Comparison of ENCODE assay signal across 12 cellular contexts in the genomic region with DNA sequence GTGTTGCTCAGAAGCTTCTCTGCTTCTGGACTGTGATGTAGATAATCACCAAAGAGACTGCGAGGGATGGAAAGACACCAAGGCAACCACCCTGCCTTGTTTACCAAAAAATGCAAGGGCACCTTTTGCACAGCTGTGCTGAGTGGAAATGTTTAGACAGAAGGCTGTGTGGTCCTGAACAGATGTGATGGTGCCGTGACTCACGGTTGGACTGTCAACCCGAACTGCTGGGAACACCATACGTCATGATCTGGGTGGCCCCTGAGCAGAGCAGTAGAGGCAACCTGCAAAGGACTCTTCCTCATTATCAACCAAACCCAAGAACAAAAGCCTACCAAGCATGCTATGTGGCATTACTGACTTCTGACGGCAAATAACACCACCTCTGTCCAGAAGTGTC.
DNase-seq lines count a peak whose midpoint lies in the region; ATAC-seq and TF ChIP-seq lines count a peak whose summit lies in the region.
"Had no signal": no experiment of that assay in that cellular context is flagged by ENCODE, and none has a peak within 500 bp of the region (broad histone marks: within the 10 kb centered on the region; RNA-seq: fewer than 3 reads in every experiment).

No MANE protein-coding gene starts in this region.

- CTCF ChIA-PET in activated CD4-positive, alpha-beta memory T cell treated with anti-CD3 and anti-CD28 coated beads for 36 hours (lab: Charles Lee), result no interaction called here
- CTCF ChIA-PET in activated CD4-positive, alpha-beta memory T cell treated with anti-CD3 and anti-CD28 coated beads, Interleukin-2, amount 10 ng/mL, durations not matched to agents 7 days and 5 days (lab: Charles Lee), result no interaction called here

- intact Hi-C loops in activated CD4-positive, alpha-beta memory T cell treated with anti-CD3 and anti-CD28 coated beads for 36 hours (cut with micrococcal nuclease), result no loop called here
- intact Hi-C loops in activated CD4-positive, alpha-beta T cell treated with anti-CD3 and anti-CD28 coated beads, Interleukin-2, amount 10 ng/mL, durations not matched to agents 24 days and 14 days (cut with micrococcal nuclease), result no loop called here
- intact Hi-C loops in mucosa of descending colon (cut with DNase I, micrococcal nuclease) (no loop called here), spleen (cut with DNase I; ENCODE audit: low total_unique reads) (no loop called here)

- H3K9me3 Mint-ChIP-seq in activated CD4-positive, alpha-beta memory T cell treated with anti-CD3 and anti-CD28 coated beads for 36 hours, result no peaks in the 10 kb centered on the region
- H3K9me3 Mint-ChIP-seq in activated CD4-positive, alpha-beta memory T cell treated with anti-CD3 and anti-CD28 coated beads, Interleukin-2, amount 10 ng/mL, durations not matched to agents 7 days and 5 days, result peaks cover 2% of the 10 kb centered on the region
- H3K9me3 Mint-ChIP-seq in activated CD4-positive, alpha-beta T cell treated with anti-CD3 and anti-CD28 coated beads, Interleukin-2, amount 10 ng/mL, durations not matched to agents 24 days and 14 days, result peaks cover 5% of the 10 kb centered on the region

- H3K4me1 ChIP-seq in mucosa of descending colon (ENCODE audit: low read depth) (no peaks in the 10 kb centered on the region), spleen (peaks cover 0 to 3% (median 0%) of the 10 kb centered on the region in 6 donors)
- H3K4me1 ChIP-seq: uterus had no signal

- H3K4me3 ChIP-seq in mucosa of descending colon (no peak overlapping the region), spleen (no peak overlapping the region)
- H3K4me3 ChIP-seq: PC-9, uterus had no signal

- TF ChIP-seq CTCF in mucosa of descending colon (IDR thresholded peaks at IDR 0.05), result no peak
- TF ChIP-seq CTCF in spleen (IDR thresholded peaks at IDR 0.05 in 8 of 11, conservative IDR thresholded peaks at IDR 0.05 in 3 of 11), result no peak

- no peaks in the 10 kb centered on the region for H3K27me3 ChIP-seq in spleen (replicated peaks in 1 of 7)
- H3K27me3 ChIP-seq: uterus had no signal

- H3K9me3 ChIP-seq in mucosa of descending colon (no peaks in the 10 kb centered on the region), spleen (no peaks in the 10 kb centered on the region)
- H3K9me3 ChIP-seq: uterus had no signal

- WGBS in spleen, 5 donors, result 62 to 79% (median 69%) methylated on average over 6 of the region's 6 CpGs

- no peaks in the 10 kb centered on the region for H3K27me3 Mint-ChIP-seq in activated CD4-positive, alpha-beta memory T cell treated with anti-CD3 and anti-CD28 coated beads for 36 hours
- no peaks in the 10 kb centered on the region for H3K27me3 Mint-ChIP-seq in activated CD4-positive, alpha-beta memory T cell treated with anti-CD3 and anti-CD28 coated beads, Interleukin-2, amount 10 ng/mL, durations not matched to agents 7 days and 5 days
- no peaks in the 10 kb centered on the region for H3K27me3 Mint-ChIP-seq in activated CD4-positive, alpha-beta T cell treated with anti-CD3 and anti-CD28 coated beads, Interleukin-2, amount 10 ng/mL, durations not matched to agents 24 days and 14 days

- H3K27ac Mint-ChIP-seq in activated CD4-positive, alpha-beta memory T cell treated with anti-CD3 and anti-CD28 coated beads for 36 hours, result no peak overlapping the region
- no peak overlapping the region for H3K27ac Mint-ChIP-seq in activated CD4-positive, alpha-beta memory T cell treated with anti-CD3 and anti-CD28 coated beads, Interleukin-2, amount 10 ng/mL, durations not matched to agents 7 days and 5 days
- H3K27ac Mint-ChIP-seq in activated CD4-positive, alpha-beta T cell treated with anti-CD3 and anti-CD28 coated beads, Interleukin-2, amount 10 ng/mL, durations not matched to agents 24 days and 14 days, result peak overlapping the region; percentile 49

- POLR2A ChIA-PET in activated CD4-positive, alpha-beta memory T cell treated with anti-CD3 and anti-CD28 coated beads for 36 hours (lab: Charles Lee), result no interaction called here
- POLR2A ChIA-PET in activated CD4-positive, alpha-beta memory T cell treated with anti-CD3 and anti-CD28 coated beads, Interleukin-2, amount 10 ng/mL, durations not matched to agents 7 days and 5 days (lab: Charles Lee), result no interaction called here

- TF ChIP-seq POLR2A in spleen (IDR thresholded peaks at IDR 0.05), result no peak

- peak; percentile 75 for DNase-seq in activated CD4-positive, alpha-beta memory T cell treated with anti-CD3 and anti-CD28 coated beads for 36 hours
- no peak for DNase-seq in activated CD4-positive, alpha-beta memory T cell treated with anti-CD3 and anti-CD28 coated beads, Interleukin-2, amount 10 ng/mL, durations not matched to agents 7 days and 5 days
- DNase-seq in activated CD4-positive, alpha-beta T cell treated with anti-CD3 and anti-CD28 coated beads, Interleukin-2, amount 10 ng/mL, durations not matched to agents 24 days and 14 days, result peak; percentile 61
- DNase-seq in mucosa of descending colon, result no peak
- peak; percentile 12 for DNase-seq in stimulated activated CD8-positive, alpha-beta memory T cell treated with anti-CD3 and anti-CD28 coated beads, Interleukin-7, amount 100 ng/mL, for 24 hours (ENCODE audit: low read depth)
- no peak for DNase-seq in cerebellum (ENCODE audit: low spot score)
- no peak for DNase-seq in spleen
- no peak for DNase-seq in COLO668 (lab: John Stamatoyannopoulos, UW; ENCODE audit: unreplicated experiment)
- DNase-seq: Kasumi-1, midbrain, PC-9, uterus had no signal

- peak; percentile 41 for ATAC-seq in mucosa of descending colon

- H3K36me3 ChIP-seq in mucosa of descending colon (ENCODE audit: low read depth), result no peaks in the 10 kb centered on the region
- no peaks in the 10 kb centered on the region for H3K36me3 ChIP-seq in spleen
- H3K36me3 ChIP-seq: uterus had no signal

- H3K27ac ChIP-seq in spleen, result no peak overlapping the region
- H3K27ac ChIP-seq: PC-9, uterus had no signal

- H3K4me1 Mint-ChIP-seq in activated CD4-positive, alpha-beta memory T cell treated with anti-CD3 and anti-CD28 coated beads for 36 hours (ENCODE audit: low read depth), result peaks cover 7% of the 10 kb centered on the region
- H3K4me1 Mint-ChIP-seq in activated CD4-positive, alpha-beta memory T cell treated with anti-CD3 and anti-CD28 coated beads, Interleukin-2, amount 10 ng/mL, durations not matched to agents 7 days and 5 days, result no peaks in the 10 kb centered on the region
- peaks cover 6% of the 10 kb centered on the region for H3K4me1 Mint-ChIP-seq in activated CD4-positive, alpha-beta T cell treated with anti-CD3 and anti-CD28 coated beads, Interleukin-2, amount 10 ng/mL, durations not matched to agents 24 days and 14 days

- no peaks in the 10 kb centered on the region for H3K36me3 Mint-ChIP-seq in activated CD4-positive, alpha-beta memory T cell treated with anti-CD3 and anti-CD28 coated beads for 36 hours
- no peaks in the 10 kb centered on the region for H3K36me3 Mint-ChIP-seq in activated CD4-positive, alpha-beta memory T cell treated with anti-CD3 and anti-CD28 coated beads, Interleukin-2, amount 10 ng/mL, durations not matched to agents 7 days and 5 days (ENCODE audit: low read depth)
- no peaks in the 10 kb centered on the region for H3K36me3 Mint-ChIP-seq in activated CD4-positive, alpha-beta T cell treated with anti-CD3 and anti-CD28 coated beads, Interleukin-2, amount 10 ng/mL, durations not matched to agents 24 days and 14 days (ENCODE audit: low read depth)

- H3K4me3 Mint-ChIP-seq in activated CD4-positive, alpha-beta memory T cell treated with anti-CD3 and anti-CD28 coated beads for 36 hours, result no peak overlapping the region
- H3K4me3 Mint-ChIP-seq in activated CD4-positive, alpha-beta memory T cell treated with anti-CD3 and anti-CD28 coated beads, Interleukin-2, amount 10 ng/mL, durations not matched to agents 7 days and 5 days, result no peak overlapping the region
- no peak overlapping the region for H3K4me3 Mint-ChIP-seq in activated CD4-positive, alpha-beta T cell treated with anti-CD3 and anti-CD28 coated beads, Interleukin-2, amount 10 ng/mL, durations not matched to agents 24 days and 14 days

Comparison
In these comparisons a context has a peak if more than half of its experiments do, and no peak if none do; other contexts are left out.
1. DNase-seq: peak in activated CD4-positive, alpha-beta memory T cell treated with anti-CD3 and anti-CD28 coated beads for 36 hours (single experiment), activated CD4-positive, alpha-beta T cell treated with anti-CD3 and anti-CD28 coated beads, Interleukin-2, amount 10 ng/mL, durations not matched to agents 24 days and 14 days (single experiment) and stimulated activated CD8-positive, alpha-beta memory T cell treated with anti-CD3 and anti-CD28 coated beads, Interleukin-7, amount 100 ng/mL, for 24 hours (single experiment); none in activated CD4-positive, alpha-beta memory T cell treated with anti-CD3 and anti-CD28 coated beads, Interleukin-2, amount 10 ng/mL, durations not matched to agents 7 days and 5 days (single experiment), mucosa of descending colon (0 of 3), cerebellum (single experiment), spleen (single experiment) and COLO668 (single experiment).